Comparison of ENCODE assay signal across 16 cellular contexts in the genomic region with DNA sequence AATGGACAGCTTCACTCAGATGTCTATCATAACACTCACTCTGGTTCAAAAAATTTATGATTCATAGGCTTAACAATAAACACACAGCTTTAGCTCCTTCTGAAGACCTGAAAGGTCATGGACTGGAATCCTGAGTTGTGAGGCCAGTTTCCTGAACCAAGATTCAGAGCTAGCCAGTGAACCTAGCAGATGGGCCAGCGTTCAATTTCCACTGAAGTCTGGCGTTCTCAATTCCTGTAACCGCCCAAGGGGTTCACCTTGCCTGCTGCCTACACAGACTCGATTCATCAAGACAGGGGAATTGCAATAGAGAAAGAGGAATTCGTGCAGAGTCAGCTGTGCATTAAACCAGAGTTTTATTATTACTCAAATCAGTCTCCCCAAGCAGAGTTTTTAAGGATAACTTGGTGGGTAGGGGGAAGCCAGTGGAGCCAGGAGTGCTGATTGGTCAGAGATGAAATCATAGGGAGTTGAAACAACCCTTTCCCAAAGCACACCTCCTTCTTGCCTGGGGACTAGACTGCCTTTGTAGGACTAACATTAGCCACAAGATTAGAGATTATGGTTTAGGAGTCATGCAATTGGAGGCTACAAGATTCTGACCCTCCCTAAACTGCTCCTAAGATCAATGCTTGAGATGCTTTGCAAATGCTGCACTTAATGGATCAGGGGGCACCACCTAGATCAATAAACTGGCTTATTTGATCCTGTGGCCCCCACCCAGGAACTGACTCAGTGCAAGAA.
A peak's percentile ranks its signal among the peaks of the same experiment; 100 is the strongest.
DNase-seq lines count a peak whose midpoint lies in the region; ATAC-seq, FAIRE-seq and TF ChIP-seq lines count a peak whose summit lies in the region.
"Had no signal": no experiment of that assay in that cellular context is flagged by ENCODE, and none has a peak within 500 bp of the region (broad histone marks: within the 10 kb centered on the region; RNA-seq: fewer than 3 reads in every experiment).

No MANE protein-coding gene starts in this region.

- H3K36me3 ChIP-seq in Karpas-422 (ENCODE audit: insufficient read depth, low read length) (no peaks in the 10 kb centered on the region), mammary epithelial cell (ENCODE audit: insufficient read depth, low read length) (no peaks in the 10 kb centered on the region)
- no peaks in the 10 kb centered on the region for H3K36me3 ChIP-seq in CD4-positive, alpha-beta memory T cell (ENCODE audit: insufficient read depth, low read length)

- H3K4me2 ChIP-seq in A549 = peak overlapping the region; percentile 16; the same call in 1 of the 3 replicates
- no peak overlapping the region for H3K4me2 ChIP-seq in Karpas-422 (ENCODE audit: low read depth, low read length, poor library complexity, severe bottlenecking)
- H3K4me2 ChIP-seq in mammary epithelial cell (ENCODE audit: insufficient read depth, low read depth, low read length) = peak overlapping the region; percentile 28

- H4K20me1 ChIP-seq in Karpas-422 (ENCODE audit: insufficient read depth, low read depth, low read length) (no peaks in the 10 kb centered on the region), mammary epithelial cell (ENCODE audit: insufficient read depth, low read length) (no peaks in the 10 kb centered on the region)

- intact Hi-C loops in mammary epithelial cell (cut with micrococcal nuclease) = no loop called here
- intact Hi-C loops in CD4-positive, alpha-beta memory T cell (cut with micrococcal nuclease) = no loop called here

- no peak for TF ChIP-seq POLR2A in A549 (IDR thresholded peaks at IDR 0.05; ENCODE audit: low read length)
- no peak for TF ChIP-seq POLR2A in GM12892 (IDR thresholded peaks at IDR 0.05; ENCODE audit: low read depth, low read length)

- H3K9me2 ChIP-seq in Karpas-422 (replicated peaks; ENCODE audit: insufficient read depth, low read length) = no peaks in the 10 kb centered on the region

- no peak for TF ChIP-seq RAD21 in A549 (conservative IDR thresholded peaks at IDR 0.05 in 1 of 2, IDR thresholded peaks at IDR 0.05 in 1 of 2)

- H3K27me3 Mint-ChIP-seq in CD4-positive, alpha-beta memory T cell = peaks cover 3 to 7% of the 10 kb centered on the region in 2 donors
- peaks cover 4% of the 10 kb centered on the region in 2 donors for H3K27me3 Mint-ChIP-seq in T-cell

- no TSS peak for BruUV-seq in mammary epithelial cell (replicated peaks; lab: Mats Ljungman, UMichigan)

- CTCF ChIA-PET in A549 (lab: Yijun Ruan, JAX) = interaction anchor here (0.6 to 1.8 kb wide), 4 partner anchors 12 to 26 kb away, joined by 3 to 5 read pairs (median 4); no protein-coding TSS in a partner anchor
- CTCF ChIA-PET in mammary epithelial cell (lab: Charles Lee; ENCODE audit: low non-redundant PET) = no interaction called here
- CTCF ChIA-PET in CD4-positive, alpha-beta memory T cell (lab: Charles Lee; ENCODE audit: partially characterized antibody) = no interaction called here
- CTCF ChIA-PET in T-cell (lab: Charles Lee) = interaction anchor here in 1 of 2 donors (0.8 kb wide), 1 partner anchor 31 kb away, joined by 4 read pairs; no protein-coding TSS in a partner anchor

- no peak overlapping the region for H3K9ac ChIP-seq in Karpas-422 (ENCODE audit: low read length)
- H3K9ac ChIP-seq in mammary epithelial cell (ENCODE audit: insufficient read depth, low read length) = no peak overlapping the region
- H3K9ac ChIP-seq: GM23248 had no signal

- dilution Hi-C loops in mammary epithelial cell (cut with HindIII; ENCODE audit: low sequenced_read_pairs) = no loop called here

- H3K79me2 ChIP-seq in Karpas-422 (ENCODE audit: low read length) (no peaks in the 10 kb centered on the region), mammary epithelial cell (ENCODE audit: insufficient read depth, low read length) (no peaks in the 10 kb centered on the region)

- H3K9me3 ChIP-seq in A549 (no peaks in the 10 kb centered on the region), Karpas-422 (ENCODE audit: low read length) (no peaks in the 10 kb centered on the region), mammary epithelial cell (replicated peaks; ENCODE audit: insufficient read depth, low read length) (no peaks in the 10 kb centered on the region)
- no peaks in the 10 kb centered on the region for H3K9me3 ChIP-seq in CD4-positive, alpha-beta memory T cell (ENCODE audit: control insufficient read depth in 1 of 2, low read length in 2 of 2)

- DNase-seq in A549 (ENCODE audit: low read depth in 1 of 2, low spot score in 1 of 2) (peak in 1 of 2 experiments; percentile 12), Karpas-422 (no peak), mammary epithelial cell (no peak), left kidney (ENCODE audit: low read depth, low spot score) (peak; percentile 42), NCI-H345 (lab: John Stamatoyannopoulos, UW) (no peak), GM12892 (ENCODE audit: insufficient read length) (no peak), T-cell (no peak)
- no peak for DNase-seq in CD4-positive, alpha-beta memory T cell
- DNase-seq: DMS79, GM23248, NCI-H1694 treated with DMSO at 0.1 percent for 48 hours, NCI-H446 treated with DMSO at 0.1 percent for 48 hours, SHP77 treated with DMSO at 0.1 percent for 48 hours had no signal

- no peaks in the 10 kb centered on the region for H3K36me3 Mint-ChIP-seq in CD4-positive, alpha-beta memory T cell
- H3K36me3 Mint-ChIP-seq in T-cell = no peaks in the 10 kb centered on the region

- no peak for TF ChIP-seq CTCF in A549 (IDR thresholded peaks at IDR 0.05)
- TF ChIP-seq CTCF in mammary epithelial cell (conservative IDR thresholded peaks at IDR 0.05 in 1 of 2, IDR thresholded peaks at IDR 0.05 in 1 of 2; ENCODE audit: extremely low read depth in 1 of 2, insufficient read depth in 1 of 2, low read depth in 1 of 2, low read length in 2 of 2) = no peak

- H3K27ac ChIP-seq in A549 (peak overlapping the region in 1 of 2 experiments; percentile 1; a peak in 1 of 6 replicates), Karpas-422 (ENCODE audit: low read length) (no peak overlapping the region), mammary epithelial cell (ENCODE audit: insufficient read depth, low read depth, low read length) (no peak overlapping the region)
- H3K27ac ChIP-seq in CD4-positive, alpha-beta memory T cell (ENCODE audit: low read depth, low read length) = no peak overlapping the region
- H3K27ac ChIP-seq: C4-2B, GM23248 had no signal

- ATAC-seq in A549 (peak in 1 of 2 experiments; percentile 51; a peak in 3 of 6 replicates), T-cell (replicated peaks in 1 of 4) (no peak)

- H3K9me3 Mint-ChIP-seq in CD4-positive, alpha-beta memory T cell = no peaks in the 10 kb centered on the region
- no peaks in the 10 kb centered on the region for H3K9me3 Mint-ChIP-seq in T-cell

- H3K4me1 ChIP-seq in A549 (peaks cover 13% of the 10 kb centered on the region; the same call in 2 of the 3 replicates), Karpas-422 (ENCODE audit: low read length) (peaks cover 31% of the 10 kb centered on the region), mammary epithelial cell (ENCODE audit: insufficient read depth, low read length) (peaks cover 5% of the 10 kb centered on the region)
- no peaks in the 10 kb centered on the region for H3K4me1 ChIP-seq in CD4-positive, alpha-beta memory T cell (ENCODE audit: insufficient read depth, low read length)

- in situ Hi-C loops in mammary epithelial cell (cut with MboI; ENCODE audit: low sequenced_read_pairs in 2 of 2) = no loop called here

- WGBS in A549 (ENCODE audit: missing lambda C conversion rate) = 67% methylated on average over 5 of the region's 5 CpGs
- 12% methylated on average over 3 of the region's 5 CpGs for WGBS in mammary epithelial cell (ENCODE audit: low coverage, missing lambda C conversion rate)

- no peak for TF ChIP-seq EP300 in A549 (IDR thresholded peaks at IDR 0.05)

- FAIRE-seq in A549 (lab: Jason Lieb, UNC) (no peak), GM12892 (lab: Jason Lieb, UNC) (no peak)
- FAIRE-seq: G401.6, RCC 7860 had no signal

- POLR2A ChIA-PET in A549 (lab: Yijun Ruan, JAX) (no interaction called here), T-cell (lab: Charles Lee) (no interaction called here)
- POLR2A ChIA-PET in CD4-positive, alpha-beta memory T cell (lab: Charles Lee; ENCODE audit: partially characterized antibody) = no interaction called here

- no peak overlapping the region for H3K4me3 ChIP-seq in A549
- no peak overlapping the region for H3K4me3 ChIP-seq in Karpas-422 (ENCODE audit: low read length)
- no peak overlapping the region for H3K4me3 ChIP-seq in mammary epithelial cell (replicated peaks in 1 of 3; ENCODE audit: insufficient read depth in 1 of 3, low read depth in 2 of 3, low read length in 3 of 3)
- H3K4me3 ChIP-seq in CD4-positive, alpha-beta memory T cell (ENCODE audit: low read length in 2 of 2) = no peak overlapping the region
- H3K4me3 ChIP-seq: GM23248 had no signal

- peak overlapping the region; percentile 10; the same call in 1 of the 2 replicates for H2AFZ ChIP-seq in Karpas-422 (ENCODE audit: low read length)
- H2AFZ ChIP-seq in mammary epithelial cell (ENCODE audit: low read depth, low read length) = peak overlapping the region; percentile 43
- H2AFZ ChIP-seq: GM23248 had no signal

- no peak overlapping the region for H3K4me3 Mint-ChIP-seq in CD4-positive, alpha-beta memory T cell
- H3K4me3 Mint-ChIP-seq in T-cell = no peak overlapping the region

- H3K27me3 ChIP-seq in Karpas-422 (ENCODE audit: low read length) (no peaks in the 10 kb centered on the region), mammary epithelial cell (ENCODE audit: insufficient read depth, low read length) (no peaks in the 10 kb centered on the region)
- H3K27me3 ChIP-seq in CD4-positive, alpha-beta memory T cell (ENCODE audit: insufficient read depth, low read length) = no peaks in the 10 kb centered on the region

- H3K27ac Mint-ChIP-seq in CD4-positive, alpha-beta memory T cell = no peak overlapping the region
- H3K27ac Mint-ChIP-seq in T-cell = no peak overlapping the region

- no peaks in the 10 kb centered on the region for H3K4me1 Mint-ChIP-seq in CD4-positive, alpha-beta memory T cell
- H3K4me1 Mint-ChIP-seq in T-cell = no peaks in the 10 kb centered on the region

TF ChIP-seq in A549, 52 proteins besides CTCF, POLR2A, EP300 and RAD21 (continues in another document):
- TF ChIP-seq ZC3H11A (IDR thresholded peaks at IDR 0.05) (no peak), PHF8 (IDR thresholded peaks at IDR 0.05; ENCODE audit: borderline replicate concordance, low read depth) (no peak)
- TF ChIP-seq, protein P1, sequence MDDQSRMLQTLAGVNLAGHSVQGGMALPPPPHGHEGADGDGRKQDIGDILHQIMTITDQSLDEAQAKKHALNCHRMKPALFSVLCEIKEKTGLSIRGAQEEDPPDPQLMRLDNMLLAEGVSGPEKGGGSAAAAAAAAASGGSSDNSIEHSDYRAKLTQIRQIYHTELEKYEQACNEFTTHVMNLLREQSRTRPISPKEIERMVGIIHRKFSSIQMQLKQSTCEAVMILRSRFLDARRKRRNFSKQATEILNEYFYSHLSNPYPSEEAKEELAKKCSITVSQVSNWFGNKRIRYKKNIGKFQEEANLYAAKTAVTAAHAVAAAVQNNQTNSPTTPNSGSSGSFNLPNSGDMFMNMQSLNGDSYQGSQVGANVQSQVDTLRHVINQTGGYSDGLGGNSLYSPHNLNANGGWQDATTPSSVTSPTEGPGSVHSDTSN (IDR thresholded peaks at IDR 0.05) = no peak
